ENCODE assay signal across 8 cellular contexts in genomic region chr13:44435142-44435982, GRCh38.
A peak's percentile ranks its signal among the peaks of the same experiment; 100 is the strongest.
DNase-seq lines count a peak whose midpoint lies in the region; FAIRE-seq and TF ChIP-seq lines count a peak whose summit lies in the region.

No MANE protein-coding gene starts in this region.

- POLR2A ChIA-PET in SK-N-SH (lab: Yijun Ruan, JAX): interaction anchor here (0.9 to 4.9 kb wide), 9 partner anchors 28 to 556 kb away, joined by 3 to 59 read pairs (median 12); partner anchors contain the start of gene SERP2

- no peaks in the 10 kb centered on the region for H3K9me3 Mint-ChIP-seq in neural crest cell
- H3K9me3 Mint-ChIP-seq in stimulated activated naive CD8-positive, alpha-beta T cell treated with anti-CD3 and anti-CD28 coated beads, Interleukin-15, Interleukin-2, amounts not matched to agents 100 ng/mL and 50 ng/mL, for 24 hours: no peaks in the 10 kb centered on the region

- CTCF ChIA-PET in SK-N-SH (lab: Yijun Ruan, JAX): interaction anchor here (0.9 to 10.4 kb wide), 7 partner anchors 12 to 530 kb away, joined by 3 to 158 read pairs (median 6); no protein-coding TSS in a partner anchor

- H3K4me1 Mint-ChIP-seq in neural crest cell: peaks cover 40% of the 10 kb centered on the region
- H3K4me1 Mint-ChIP-seq in stimulated activated naive CD8-positive, alpha-beta T cell treated with anti-CD3 and anti-CD28 coated beads, Interleukin-15, Interleukin-2, amounts not matched to agents 100 ng/mL and 50 ng/mL, for 24 hours (ENCODE audit: low read depth): peaks cover 24% of the 10 kb centered on the region

- no peaks in the 10 kb centered on the region for H3K9me2 ChIP-seq in SK-N-SH

- peaks cover 17% of the 10 kb centered on the region; the same call in 1 of the 2 replicates for H4K20me1 ChIP-seq in SK-N-SH (ENCODE audit: insufficient read depth)

- peaks cover 15% of the 10 kb centered on the region for H3K36me3 Mint-ChIP-seq in neural crest cell (ENCODE audit: low read depth)
- no peaks in the 10 kb centered on the region for H3K36me3 Mint-ChIP-seq in stimulated activated naive CD8-positive, alpha-beta T cell treated with anti-CD3 and anti-CD28 coated beads, Interleukin-15, Interleukin-2, amounts not matched to agents 100 ng/mL and 50 ng/mL, for 24 hours (ENCODE audit: low read depth)

- peaks cover 50% of the 10 kb centered on the region for H3F3A ChIP-seq in SK-N-SH (replicated peaks; ENCODE audit: insufficient read depth)

- H3K27me3 Mint-ChIP-seq in neural crest cell (ENCODE audit: low read depth): no peaks in the 10 kb centered on the region
- peaks cover 9% of the 10 kb centered on the region for H3K27me3 Mint-ChIP-seq in stimulated activated naive CD8-positive, alpha-beta T cell treated with anti-CD3 and anti-CD28 coated beads, Interleukin-15, Interleukin-2, amounts not matched to agents 100 ng/mL and 50 ng/mL, for 24 hours

- H3K4me2 ChIP-seq in SK-N-SH: peak overlapping the region; percentile 79

- no peaks in the 10 kb centered on the region for H3K27me3 ChIP-seq in HAP-1 (ENCODE audit: low read depth)
- no peaks in the 10 kb centered on the region for H3K27me3 ChIP-seq in SK-N-SH (ENCODE audit: insufficient read depth)

- peak overlapping the region; percentile 99 for H3K4me3 Mint-ChIP-seq in neural crest cell
- H3K4me3 Mint-ChIP-seq in stimulated activated naive CD8-positive, alpha-beta T cell treated with anti-CD3 and anti-CD28 coated beads, Interleukin-15, Interleukin-2, amounts not matched to agents 100 ng/mL and 50 ng/mL, for 24 hours: peak overlapping the region; percentile 84

- no peaks in the 10 kb centered on the region for H3K9me3 ChIP-seq in HAP-1
- no peaks in the 10 kb centered on the region for H3K9me3 ChIP-seq in SK-N-SH

- peak overlapping the region; percentile 98 for H3K27ac Mint-ChIP-seq in neural crest cell (ENCODE audit: unreplicated experiment)
- peak overlapping the region; percentile 85 for H3K27ac Mint-ChIP-seq in stimulated activated naive CD8-positive, alpha-beta T cell treated with anti-CD3 and anti-CD28 coated beads, Interleukin-15, Interleukin-2, amounts not matched to agents 100 ng/mL and 50 ng/mL, for 24 hours

- H3K9ac ChIP-seq in SK-N-SH: peak overlapping the region; percentile 98

- no peak overlapping the region; the same call in 1 of the 2 replicates for H2AFZ ChIP-seq in SK-N-SH (ENCODE audit: low read depth)

- peaks cover 20% of the 10 kb centered on the region for H3K36me3 ChIP-seq in HAP-1 (replicated peaks)
- H3K36me3 ChIP-seq in SK-N-SH (replicated peaks in 1 of 2; ENCODE audit: control insufficient read depth in 1 of 2, insufficient read depth in 2 of 2, low read length in 1 of 2): peaks cover 26 to 37% of the 10 kb centered on the region in 2 experiments

- in situ Hi-C loops in HAP-1 (cut with MboI; ENCODE audit: low sequenced_read_pairs): loop anchor here (10.0 to 25.0 kb wide), 2 partner anchors 373 to 531 kb away; no protein-coding TSS in a partner anchor

- TF ChIP-seq EP300 in SK-N-SH (IDR thresholded peaks at IDR 0.05; ENCODE audit: borderline replicate concordance in 1 of 2, low read depth in 1 of 2, low read length in 1 of 2): peak; percentile 43 to 91; a peak in 2 of 4 replicates

- H3K4me3 ChIP-seq in HAP-1 (peak overlapping the region; percentile 55), SK-N-SH (ENCODE audit: low read depth in 2 of 2, low read length in 1 of 2) (peak overlapping the region; percentile 83 to 92)

- H3K27ac ChIP-seq in SK-N-SH (ENCODE audit: low read depth in 2 of 2, low read length in 1 of 2): peak overlapping the region; percentile 94 to 98

- FAIRE-seq in frontal cortex (lab: Jason Lieb, UNC): peak; percentile 59

- TF ChIP-seq CTCF in SK-N-SH (IDR thresholded peaks at IDR 0.05) (no peak), neural crest cell (conservative IDR thresholded peaks at IDR 0.05) (no peak)

- WGBS in SK-N-SH (ENCODE audit: low lambda C conversion rate): under 1% methylated on average over 35 of the region's 54 CpGs

- H3K4me1 ChIP-seq in HAP-1 (peaks cover 12% of the 10 kb centered on the region), SK-N-SH (ENCODE audit: control insufficient read depth in 1 of 2, insufficient read depth in 2 of 2, low read depth in 1 of 2, low read length in 1 of 2) (peaks cover 17 to 28% of the 10 kb centered on the region in 2 experiments; a peak in 3 of 4 replicates)

- DNase-seq in DMS153 treated with DMSO at 0.1 percent for 48 hours (lab: John Stamatoyannopoulos, UW; ENCODE audit: unreplicated experiment) (peak; percentile 94), HAP-1 (ENCODE audit: low spot score in 2 of 2) (peak; percentile 96 to 99), NCI-H1092 treated with DMSO at 0.1 percent for 48 hours (lab: John Stamatoyannopoulos, UW) (peak; percentile 98), SK-N-SH (peak; percentile 93), frontal cortex (ENCODE audit: low spot score in 2 of 2) (peak; percentile 81 to 83), neural crest cell (ENCODE audit: low read depth, low spot score) (peak; percentile 87)
- DNase-seq in activated naive CD4-positive, alpha-beta T cell treated with anti-CD3 and anti-CD28 coated beads, Interleukin-2, amount 50 U/mL, for 16 hours: peak; percentile 87

- H3K79me2 ChIP-seq in SK-N-SH (ENCODE audit: insufficient read depth): peaks cover 47% of the 10 kb centered on the region

- TF ChIP-seq RAD21 in SK-N-SH (IDR thresholded peaks at IDR 0.05; ENCODE audit: low read length): peak; percentile 22

TF ChIP-seq in SK-N-SH, 30 proteins besides CTCF, POLR2A, EP300 and RAD21 (continues in another document):
- TF ChIP-seq MEF2A (IDR thresholded peaks at IDR 0.05; ENCODE audit: borderline replicate concordance, low read depth) (peak; percentile 95), PBX3 (IDR thresholded peaks at IDR 0.05) (peak; percentile 39), TAF1 (IDR thresholded peaks at IDR 0.05; ENCODE audit: borderline replicate concordance, low read depth, low read length) (no peak; the same call in 1 of the 2 replicates), CHD2 (IDR thresholded peaks at IDR 0.05; ENCODE audit: low read length, partially characterized antibody) (peak; percentile 97), USF2 (IDR thresholded peaks at IDR 0.05; ENCODE audit: borderline replicate concordance, low read depth, low read length) (no peak), GATA2 (CRISPR knock-in tag; IDR thresholded peaks at IDR 0.05) (no peak), POLR2AphosphoS5 (IDR thresholded peaks at IDR 0.05; ENCODE audit: low read depth, low read length) (peak; percentile 33), NRF1 (IDR thresholded peaks at IDR 0.05; ENCODE audit: low read depth, low read length) (no peak), USF1 (IDR thresholded peaks at IDR 0.05; ENCODE audit: borderline replicate concordance, low read depth) (no peak), FOSL2 (IDR thresholded peaks at IDR 0.05; ENCODE audit: borderline replicate concordance, low read depth) (no peak), REST (IDR thresholded peaks at IDR 0.05; ENCODE audit: low read depth, low read length) (no peak), GABPA (IDR thresholded peaks at IDR 0.05; ENCODE audit: low read depth) (no peak), ELF1 (IDR thresholded peaks at IDR 0.05) (peak; percentile 15; the same call in 1 of the 2 replicates), MXI1 (IDR thresholded peaks at IDR 0.05; ENCODE audit: low read depth, low read length) (peak; percentile 59; the same call in 1 of the 2 replicates)

Comparison
In these comparisons a context has a peak if more than half of its experiments do, and no peak if none do; other contexts are left out.
1. Peak in every context shown above with its lines: DNase-seq, H3K4me3 ChIP-seq and H3K27ac ChIP-seq.